Comparison of ENCODE assay signal across 9 cellular contexts in genomic region chr5:176817369-176817841, GRCh38. TPM values are rescaled to one million over a fixed set of nuclear protein-coding genes. Genes with fewer than 3 reads are reported as not detected.
A peak's percentile ranks its signal among the peaks of the same experiment; 100 is the strongest.
DNase-seq lines count a peak whose midpoint lies in the region; ATAC-seq, FAIRE-seq and TF ChIP-seq lines count a peak whose summit lies in the region.
"Had no signal": no experiment of that assay in that cellular context is flagged by ENCODE, and none has a peak within 500 bp of the region (broad histone marks: within the 10 kb centered on the region; RNA-seq: fewer than 3 reads in every experiment).

No MANE protein-coding gene starts in this region.

- DNase-seq in NCI-H1105 (lab: John Stamatoyannopoulos, UW), result peak; percentile 67
- no peak for DNase-seq in astrocyte (ENCODE audit: low read depth)
- no peak for DNase-seq in SW 1271 (lab: John Stamatoyannopoulos, UW)
- DNase-seq in tibial nerve (ENCODE audit: low spot score in 2 of 2), result no peak
- DNase-seq in 8988T, result no peak
- DNase-seq in activated effector memory CD4-positive, alpha-beta T cell treated with Interleukin-2 at 50 U/mL for 16 hours, result no peak

- peak overlapping the region; percentile 75 for H3K4me2 ChIP-seq in astrocyte (ENCODE audit: low read length)

- no peaks in the 10 kb centered on the region for H3K9me3 Mint-ChIP-seq in astrocyte (ENCODE audit: unreplicated experiment)

- H3K4me3 ChIP-seq in astrocyte (ENCODE audit: insufficient read depth, low read depth, low read length), result no peak overlapping the region
- peak overlapping the region; percentile 38 for H3K4me3 ChIP-seq in neuron (ENCODE audit: low read length)
- H3K4me3 ChIP-seq in tibial nerve, result peak overlapping the region in 2 of 4 donors; percentile 14 to 30

- H3K27ac ChIP-seq in astrocyte (ENCODE audit: low read depth, low read length), result no peak overlapping the region
- no peak overlapping the region for H3K27ac ChIP-seq in tibial nerve

- peaks cover 9% of the 10 kb centered on the region for H3K4me1 Mint-ChIP-seq in astrocyte (ENCODE audit: low read depth, unreplicated experiment)

- no peak for TF ChIP-seq EP300 in tibial nerve (IDR thresholded peaks at IDR 0.05)

- peaks cover 65% of the 10 kb centered on the region for H3K27me3 Mint-ChIP-seq in astrocyte (ENCODE audit: low read depth, unreplicated experiment)

- H3K79me2 ChIP-seq in astrocyte (ENCODE audit: insufficient read depth, low read length), result no peaks in the 10 kb centered on the region

- 1 to 2% methylated on average over 7 to 15 of the region's 42 CpGs for WGBS in tibial nerve, 2 donors

- no peak for TF ChIP-seq POLR2A in tibial nerve (IDR thresholded peaks at IDR 0.05)

- H3K27ac Mint-ChIP-seq in astrocyte (ENCODE audit: unreplicated experiment), result no peak overlapping the region

- no peak overlapping the region for H3K4me3 Mint-ChIP-seq in astrocyte (ENCODE audit: unreplicated experiment)

- H3K9ac ChIP-seq in astrocyte (ENCODE audit: low read length), result no peak overlapping the region

- no peak for FAIRE-seq in astrocyte (lab: Jason Lieb, UNC)

- peaks cover 2% of the 10 kb centered on the region for H4K20me1 ChIP-seq in astrocyte (ENCODE audit: insufficient read depth, low read length)

- peak; percentile 14 for ATAC-seq in GM18511 (IDR thresholded peaks at IDR 0.05; ENCODE audit: unreplicated experiment)

- H3K27me3 ChIP-seq in astrocyte (ENCODE audit: insufficient read depth, low read length) (peaks cover 45% of the 10 kb centered on the region), neuron (ENCODE audit: insufficient read depth, low read length) (peaks cover 66% of the 10 kb centered on the region), tibial nerve (peaks cover 4 to 85% of the 10 kb centered on the region in 2 donors)

- TF ChIP-seq CTCF in astrocyte (IDR thresholded peaks at IDR 0.05; ENCODE audit: insufficient read depth, low read depth, low read length) (no peak), tibial nerve (IDR thresholded peaks at IDR 0.05) (no peak)

- H3K4me1 ChIP-seq in astrocyte (ENCODE audit: insufficient read depth, low read length) (no peaks in the 10 kb centered on the region), neuron (ENCODE audit: insufficient read depth, low read length) (peaks cover 4% of the 10 kb centered on the region), tibial nerve (peaks cover 0 to 21% (median 0%) of the 10 kb centered on the region in 4 donors)

- H3K36me3 ChIP-seq in astrocyte (ENCODE audit: insufficient read depth, low read length), result no peaks in the 10 kb centered on the region
- no peaks in the 10 kb centered on the region for H3K36me3 ChIP-seq in neuron (ENCODE audit: insufficient read depth, low read length)
- H3K36me3 ChIP-seq in tibial nerve, result no peaks in the 10 kb centered on the region
- H3K36me3 ChIP-seq: adrenal gland had no signal

- H3K9me3 ChIP-seq in astrocyte (ENCODE audit: insufficient read depth, low read depth, low read length) (no peaks in the 10 kb centered on the region), neuron (ENCODE audit: low read length) (peaks cover 7% of the 10 kb centered on the region), tibial nerve (no peaks in the 10 kb centered on the region)
- H3K9me3 ChIP-seq: adrenal gland had no signal

- H3K36me3 Mint-ChIP-seq in astrocyte (ENCODE audit: low read depth, unreplicated experiment), result peaks cover 5% of the 10 kb centered on the region

- H2AFZ ChIP-seq in astrocyte (ENCODE audit: low read depth, low read length), result no peak overlapping the region
- peak overlapping the region; percentile 64 for H2AFZ ChIP-seq in neuron (ENCODE audit: low read depth, low read length)

RNA-seq across cellular contexts. Expression of gene UNC5A, which starts 7.0 kb away (rescaled TPM):
- total RNA-seq in astrocyte, result 0.67 and 0.70 TPM in 2 replicates
- not detected for total RNA-seq in tibial nerve
